Comparison of ENCODE assay signal across 8 cellular contexts in the genomic region with DNA sequence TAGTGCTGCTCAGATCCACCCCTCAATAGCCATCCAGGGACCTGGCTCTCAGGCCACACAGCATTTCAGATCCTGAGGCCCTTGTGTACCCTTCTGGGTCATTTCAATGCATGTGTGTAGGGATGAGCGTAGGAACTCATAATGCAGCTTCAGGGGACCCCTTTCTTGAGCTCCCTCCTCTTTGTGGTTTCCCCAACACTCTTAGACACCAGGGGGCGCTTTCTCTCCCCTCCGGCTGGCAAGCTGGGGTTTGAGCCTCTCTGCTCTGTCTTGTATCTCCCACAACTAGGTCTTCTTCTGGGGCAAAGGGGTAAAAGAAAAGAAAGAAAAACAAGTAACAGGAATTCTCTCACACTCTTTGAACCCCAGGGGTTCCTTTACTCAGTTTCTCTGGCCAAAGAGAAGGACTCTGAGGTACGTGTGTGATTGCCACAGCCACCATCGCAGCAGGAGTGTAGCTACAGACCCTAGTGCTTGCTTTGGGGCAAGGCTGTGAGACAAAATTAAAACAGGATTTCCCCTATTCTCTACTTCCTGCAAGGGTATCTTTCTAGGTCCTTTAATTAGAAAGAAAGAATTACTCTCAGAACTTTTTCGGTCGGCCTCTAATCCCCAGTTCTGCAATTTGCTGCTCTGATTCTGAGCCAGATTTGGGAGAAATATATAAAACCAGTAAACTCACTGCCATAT. TPM values are rescaled to one million over a fixed set of nuclear protein-coding genes. Genes with fewer than 3 reads are reported as not detected.
A peak's percentile ranks its signal among the peaks of the same experiment; 100 is the strongest.
DNase-seq lines count a peak whose midpoint lies in the region; ATAC-seq, FAIRE-seq and TF ChIP-seq lines count a peak whose summit lies in the region.

No MANE protein-coding gene starts in this region.

- H3K4me1 Mint-ChIP-seq in naive thymus-derived CD8-positive, alpha-beta T cell = peaks cover 0 to 7% (median under 1%) of the 10 kb centered on the region in 4 donors

- DNase-seq in A549 (ENCODE audit: low read depth in 1 of 2, low spot score in 1 of 2) (peak; percentile 13 to 55), NB4 (ENCODE audit: low read depth) (peak; percentile 57), erythroblast (lab: John Stamatoyannopoulos, UW) (peak; percentile 59 to 73), tibial nerve (ENCODE audit: low spot score in 2 of 2) (peak; percentile 27 to 70)
- DNase-seq in activated CD4-positive, CD25-positive, alpha-beta regulatory T cell treated with anti-CD3 and anti-CD28 coated beads, Interleukin-2, amount 50 U/mL, for 72 hours = peak; percentile 52
- peak in 7 of 10 donors; percentile 3 to 33 (median 9) for DNase-seq in naive thymus-derived CD8-positive, alpha-beta T cell

- peaks cover 0 to 4% (median 0%) of the 10 kb centered on the region in 5 donors for H3K27me3 Mint-ChIP-seq in naive thymus-derived CD8-positive, alpha-beta T cell

- peak; percentile 81 to 86; a peak in 5 of 6 replicates for ATAC-seq in A549
- peak; percentile 80 for ATAC-seq in HG02610 (IDR thresholded peaks at IDR 0.05; ENCODE audit: unreplicated experiment)
- ATAC-seq in naive thymus-derived CD8-positive, alpha-beta T cell = no peak

- H3K9me3 Mint-ChIP-seq in naive thymus-derived CD8-positive, alpha-beta T cell = no peaks in the 10 kb centered on the region

- no peak for FAIRE-seq in A549 (lab: Jason Lieb, UNC)

- 60% methylated on average over 7 of the region's 7 CpGs for whole genome bisulfite sequencing in A549 (ENCODE audit: missing lambda C conversion rate)
- WGBS in tibial nerve, 2 donors = 63% methylated on average over 7 of the region's 7 CpGs

- H3K4me2 ChIP-seq in A549 = no peak overlapping the region

- CTCF ChIA-PET in A549 (lab: Yijun Ruan, JAX) = interaction anchor here (0.6 to 2.2 kb wide), 25 partner anchors 8 to 316 kb away, joined by 3 to 19 read pairs (median 3); no protein-coding TSS in a partner anchor

- no peak overlapping the region for H3K27ac ChIP-seq in A549
- peak overlapping the region in 1 of 4 donors; percentile 42 for H3K27ac ChIP-seq in tibial nerve

- no peaks in the 10 kb centered on the region for H3K27me3 ChIP-seq in tibial nerve

- peak overlapping the region in 1 of 10 donors; percentile 52 for H3K4me3 Mint-ChIP-seq in naive thymus-derived CD8-positive, alpha-beta T cell

- POLR2A ChIA-PET in A549 (lab: Yijun Ruan, JAX) = interaction anchor here (1.0 to 1.9 kb wide), 2 partner anchors 38 to 95 kb away, joined by 4 to 7 read pairs; a partner anchor contains a TSS
- POLR2A ChIA-PET in naive thymus-derived CD8-positive, alpha-beta T cell (lab: Charles Lee) = no interaction called here

- H3K36me3 Mint-ChIP-seq in naive thymus-derived CD8-positive, alpha-beta T cell = peaks cover 0 to 4% (median 3%) of the 10 kb centered on the region in 3 donors

- H3K4me1 ChIP-seq in A549 (peaks cover 9% of the 10 kb centered on the region; the same call in 1 of the 3 replicates), tibial nerve (peaks cover 0 to 20% (median 0%) of the 10 kb centered on the region in 4 donors)

- no peak for TF ChIP-seq POLR2A in A549 (IDR thresholded peaks at IDR 0.05; ENCODE audit: low read length)
- TF ChIP-seq POLR2A in NB4 (IDR thresholded peaks at IDR 0.05; ENCODE audit: extremely low read depth, insufficient read length) = no peak
- TF ChIP-seq POLR2A in erythroblast (IDR thresholded peaks at IDR 0.05; ENCODE audit: low read length) = no peak
- no peak for TF ChIP-seq POLR2A in tibial nerve (IDR thresholded peaks at IDR 0.05)

- TF ChIP-seq EP300 in A549 (IDR thresholded peaks at IDR 0.05) (no peak), tibial nerve (IDR thresholded peaks at IDR 0.05) (no peak)

- H3K4me3 ChIP-seq in A549 (no peak overlapping the region), NB4 (ENCODE audit: low read depth, low read length) (no peak overlapping the region), tibial nerve (no peak overlapping the region)

- peak; percentile 52 to 56 for TF ChIP-seq RAD21 in A549 (conservative IDR thresholded peaks at IDR 0.05 in 1 of 2, IDR thresholded peaks at IDR 0.05 in 1 of 2)

- peaks cover 0 to 36% (median 0%) of the 10 kb centered on the region in 3 donors for H3K36me3 ChIP-seq in tibial nerve

- TF ChIP-seq CTCF in A549 (IDR thresholded peaks at IDR 0.05) = peak; percentile 59
- TF ChIP-seq CTCF in GM12873 (IDR thresholded peaks at IDR 0.05; ENCODE audit: insufficient read depth, low read depth, low read length, missing control alignments) = peak; percentile 91
- peak; percentile 74 for TF ChIP-seq CTCF in NB4 (IDR thresholded peaks at IDR 0.05; ENCODE audit: low read depth, low read length)
- peak; percentile 52 to 69 (median 64) for TF ChIP-seq CTCF in tibial nerve (IDR thresholded peaks at IDR 0.05)

- no peaks in the 10 kb centered on the region for H3K9me3 ChIP-seq in A549
- H3K9me3 ChIP-seq in tibial nerve = no peaks in the 10 kb centered on the region

- peak overlapping the region in 1 of 10 donors; percentile 75 for H3K27ac Mint-ChIP-seq in naive thymus-derived CD8-positive, alpha-beta T cell

TF ChIP-seq in A549, 52 proteins besides CTCF, POLR2A, EP300 and RAD21:
- TF ChIP-seq HOXB5 (CRISPR knock-in tag; IDR thresholded peaks at IDR 0.05) (no peak), TP53 (CRISPR knock-in tag; IDR thresholded peaks at IDR 0.05) (no peak), NFE2L2 (conservative IDR thresholded peaks at IDR 0.05; ENCODE audit: low read length) (no peak), SMC3 (IDR thresholded peaks at IDR 0.05) (peak; percentile 63)

RNA-seq across cellular contexts. Expression of a gene that starts 38.0 kb away (rescaled TPM):
- 22.1 and 26.8 TPM in 2 replicates for polyA plus RNA-seq in A549 (2011; rRNA removed)
- polyA plus RNA-seq in A549 (2012; cell fraction: cytosol; rRNA removed) = 16.1 and 17.8 TPM in 2 replicates
- 13.2 and 17.2 TPM in 2 replicates for polyA plus RNA-seq in A549 (2012; cell fraction: nucleus; rRNA removed)
- polyA plus RNA-seq in A549 (2017; fragmentation: RNase III; extraction: RNeasy Plus Mini Kit Qiagen cat#74134 plus additional on column Dnase treatment) = 14.8 to 17.7 TPM (median 15.2 TPM) in 3 replicates
- 12.4 and 14.1 TPM in 2 replicates for polyA minus RNA-seq in A549 (2011; rRNA and poly(A)+ RNA removed)
- 1 to 10 TPM; 2.1 to 3.3 TPM for total RNA-seq in naive thymus-derived CD8-positive, alpha-beta T cell
- under 1 TPM in 2 of 3 donors, not detected in 1; 0.28 to 0.46 TPM for polyA plus RNA-seq in naive thymus-derived CD8-positive, alpha-beta T cell
- 1 to 10 TPM in 1 of 4 donors, under 1 TPM in 3; 0.30 to 1.5 (median 0.81) TPM for total RNA-seq in tibial nerve

Comparison
In these comparisons a context has a peak if more than half of its experiments do, and no peak if none do; other contexts are left out.
1. ATAC-seq: peak in A549 (2 of 2) and HG02610 (single experiment); none in naive thymus-derived CD8-positive, alpha-beta T cell (0 of 2).
2. DNase-seq: peak in every context shown above with its lines; median percentile 66 in erythroblast; 57 in NB4; 52 in activated CD4-positive, CD25-positive, alpha-beta regulatory T cell treated with anti-CD3 and anti-CD28 coated beads, Interleukin-2, amount 50 U/mL, for 72 hours; 48 in tibial nerve; 34 in A549; 9 in naive thymus-derived CD8-positive, alpha-beta T cell.
3. Peak in every context shown above with its lines, with median percentiles within 50 percentile points of each other: CTCF ChIP-seq.